37 cellular contexts compared by ENCODE assay signal in genomic region chr13:112438515-112438914, GRCh38.
DNase-seq lines count a peak whose midpoint lies in the region; ATAC-seq, FAIRE-seq and TF ChIP-seq lines count a peak whose summit lies in the region.
"Had no signal": no experiment of that assay in that cellular context is flagged by ENCODE, and none has a peak within 500 bp of the region (broad histone marks: within the 10 kb centered on the region; RNA-seq: fewer than 3 reads in every experiment).

No MANE protein-coding gene starts in this region.

- H3K36me3 ChIP-seq in osteoblast (ENCODE audit: insufficient read depth, low read length) (no peaks in the 10 kb centered on the region), pancreas (no peaks in the 10 kb centered on the region)
- H3K36me3 ChIP-seq: BE2C; BLaER1; BLaER1 treated with 17β-estradiol and CSF1 and Interleukin-3, amounts not matched to agents 10 nM and 100 nM had no signal

- no peak overlapping the region for H3K4me3 Mint-ChIP-seq in WTC11
- H3K4me3 Mint-ChIP-seq: B cell; CD14-positive monocyte; CD4-positive, alpha-beta memory T cell; CD4-positive, alpha-beta T cell; CD8-positive, alpha-beta memory T cell; CD8-positive, alpha-beta T cell had no signal

- no peak overlapping the region for H3K27ac Mint-ChIP-seq in WTC11
- H3K27ac Mint-ChIP-seq: B cell; CD14-positive monocyte; CD4-positive, alpha-beta T cell; CD4-positive, CD25-positive, alpha-beta regulatory T cell; CD8-positive, alpha-beta memory T cell; CD8-positive, alpha-beta T cell had no signal

- peaks cover 6% of the 10 kb centered on the region for H3K27me3 ChIP-seq in osteoblast (ENCODE audit: insufficient read depth, low read length)
- peaks cover 0 to 10% (median 0%) of the 10 kb centered on the region in 4 donors for H3K27me3 ChIP-seq in pancreas
- H3K27me3 ChIP-seq: BLaER1; BLaER1 treated with 17β-estradiol and CSF1 and Interleukin-3, amounts not matched to agents 10 nM and 100 nM had no signal

- H2AFZ ChIP-seq in osteoblast (ENCODE audit: low read length): no peak overlapping the region

- H3K4me1 ChIP-seq in osteoblast (ENCODE audit: insufficient read depth, low read length): no peaks in the 10 kb centered on the region
- H3K4me1 ChIP-seq in pancreas: no peaks in the 10 kb centered on the region
- H3K4me1 ChIP-seq: A549; BE2C; BLaER1; BLaER1 treated with 17β-estradiol and CSF1 and Interleukin-3, amounts not matched to agents 10 nM and 100 nM; Caco-2 had no signal

- peaks cover 2% of the 10 kb centered on the region for H3K9me3 ChIP-seq in osteoblast (ENCODE audit: low read depth, low read length)
- no peaks in the 10 kb centered on the region for H3K9me3 ChIP-seq in pancreas
- H3K9me3 ChIP-seq: BE2C had no signal

- peaks cover 9% of the 10 kb centered on the region for H3K36me3 Mint-ChIP-seq in WTC11
- H3K36me3 Mint-ChIP-seq: CD14-positive monocyte; CD4-positive, alpha-beta memory T cell; CD4-positive, CD25-positive, alpha-beta regulatory T cell; CD8-positive, alpha-beta T cell had no signal

- TF ChIP-seq CTCF in WTC11 (IDR thresholded peaks at IDR 0.05) (no peak), osteoblast (IDR thresholded peaks at IDR 0.05; ENCODE audit: extremely low read depth, low read depth, low read length) (no peak), pancreas (IDR thresholded peaks at IDR 0.05) (no peak)

- H3K27ac ChIP-seq in osteoblast (ENCODE audit: low read depth, low read length) (no peak overlapping the region), pancreas (no peak overlapping the region)
- H3K27ac ChIP-seq: 22Rv1; A549; BLaER1; BLaER1 treated with 17β-estradiol and CSF1 and Interleukin-3, amounts not matched to agents 10 nM and 100 nM; C4-2B had no signal

- peaks cover 6% of the 10 kb centered on the region for H3K4me1 Mint-ChIP-seq in WTC11
- H3K4me1 Mint-ChIP-seq: B cell had no signal

- no peaks in the 10 kb centered on the region for H3K79me2 ChIP-seq in osteoblast (ENCODE audit: insufficient read depth, low read length)

- no peaks in the 10 kb centered on the region for H4K20me1 ChIP-seq in osteoblast (ENCODE audit: insufficient read depth, low read length)
- H4K20me1 ChIP-seq: BLaER1; BLaER1 treated with 17β-estradiol and CSF1 and Interleukin-3, amounts not matched to agents 10 nM and 100 nM had no signal

- POLR2A ChIA-PET in WTC11 (lab: Charles Lee): no interaction called here

- CTCF ChIA-PET in WTC11 (lab: Charles Lee): no interaction called here

- DNase-seq in WTC11 (ENCODE audit: low spot score) (no peak), frontal cortex (ENCODE audit: low spot score in 2 of 2) (no peak), osteoblast (ENCODE audit: insufficient read length, low spot score, missing footprints) (peak; percentile 22), pancreas (no peak), HK-2 (ENCODE audit: unreplicated experiment) (no peak), NCI-H2081 treated with DMSO at 0.1 percent for 48 hours (lab: John Stamatoyannopoulos, UW) (no peak)
- DNase-seq in stimulated activated CD4-positive, alpha-beta T cell treated with anti-CD3 and anti-CD28 coated beads, Interleukin-2, amount 100 ng/mL, for 24 hours: no peak
- DNase-seq: 8988T; ACHN; AML-193; BE2C; C1 segment of cervical spinal cord; Caco-2; Calu3; CD4-positive, alpha-beta memory T cell; CD4-positive, alpha-beta T cell; CD4-positive, CD25-positive, alpha-beta regulatory T cell; CD8-positive, alpha-beta memory T cell; COR-L47; DMS 273 treated with DMSO at 0.1 percent for 48 hours; DMS153; DMS53; DMS79; DMS79 treated with DMSO at 0.1 percent for 48 hours; DND-41; EL had no signal

- intact Hi-C loops in pancreas (cut with DNase I): no loop called here

- FAIRE-seq in frontal cortex (lab: Jason Lieb, UNC): peak; percentile 75
- FAIRE-seq in pancreas (lab: Jason Lieb, UNC): peak; percentile 67
- FAIRE-seq: A204.1, A549, D721Med had no signal

- ATAC-seq in WTC11: no peak
- no peak for ATAC-seq in pancreas
- no peak for ATAC-seq in GM21423 (IDR thresholded peaks at IDR 0.05; ENCODE audit: unreplicated experiment)
- ATAC-seq: A549; CD8-positive, alpha-beta T cell had no signal

- H3K4me3 ChIP-seq in osteoblast (ENCODE audit: insufficient read depth, low read length) (no peak overlapping the region), pancreas (no peak overlapping the region)
- H3K4me3 ChIP-seq: A549; BLaER1; BLaER1 treated with 17β-estradiol and CSF1 and Interleukin-3, amounts not matched to agents 10 nM and 100 nM had no signal

- H3K4me2 ChIP-seq in osteoblast (ENCODE audit: insufficient read depth, low read length): no peak overlapping the region
- H3K4me2 ChIP-seq: A549; BLaER1; BLaER1 treated with 17β-estradiol and CSF1 and Interleukin-3, amounts not matched to agents 10 nM and 100 nM had no signal

- 55 to 59% methylated on average over 2 of the region's 2 CpGs for WGBS in pancreas, 2 donors

- peaks cover 15% of the 10 kb centered on the region for H3K27me3 Mint-ChIP-seq in WTC11 (ENCODE audit: low read depth)

- H3K9me3 Mint-ChIP-seq in WTC11: peaks cover 35% of the 10 kb centered on the region
- H3K9me3 Mint-ChIP-seq: CD4-positive, alpha-beta T cell had no signal

TF ChIP-seq in WTC11, 78 proteins besides CTCF, POLR2A, EP300 and RAD21:
- TF ChIP-seq HMGA2 (CRISPR knock-in tag; IDR thresholded peaks at IDR 0.05) (peak; percentile 97), SOX15 (CRISPR knock-in tag; IDR thresholded peaks at IDR 0.05) (no peak)
TF ChIP-seq in WTC11: peak in this region for 1.
